11 cellular contexts compared by ENCODE assay signal in the genomic region with DNA sequence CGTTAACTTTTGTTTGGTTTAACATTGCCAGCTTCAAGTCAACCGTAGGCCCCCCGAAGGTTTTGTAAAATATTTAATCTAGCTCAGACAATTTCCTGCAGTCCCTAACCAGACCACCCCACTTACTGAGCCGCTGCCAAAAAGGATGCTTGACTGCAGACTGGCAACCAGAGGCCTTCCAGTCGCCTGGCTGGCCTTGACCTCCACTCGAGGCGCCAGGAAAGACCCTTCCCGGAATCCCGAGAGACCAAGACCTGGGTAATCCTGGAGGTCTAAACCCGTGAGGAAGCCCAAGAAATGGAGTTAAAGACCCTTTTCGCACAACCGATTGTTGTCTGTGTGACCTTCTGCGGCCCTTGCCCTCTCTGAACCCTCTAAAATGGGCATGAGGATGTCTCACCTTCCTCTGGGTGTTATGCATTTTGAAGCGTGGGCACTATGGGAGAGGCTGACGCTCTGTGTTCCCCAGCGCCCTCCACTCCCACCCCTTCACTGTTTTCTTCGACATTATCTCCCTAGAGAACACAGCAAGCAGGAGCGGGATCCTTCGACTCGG.
A peak's percentile ranks its signal among the peaks of the same experiment; 100 is the strongest.
DNase-seq lines count a peak whose midpoint lies in the region; TF ChIP-seq lines count a peak whose summit lies in the region.
"Had no signal": no experiment of that assay in that cellular context is flagged by ENCODE, and none has a peak within 500 bp of the region (broad histone marks: within the 10 kb centered on the region; RNA-seq: fewer than 3 reads in every experiment).

No MANE protein-coding gene starts in this region.

- CTCF ChIA-PET in GM10248 (lab: Yijun Ruan, JAX): no interaction called here

- H3K36me3 Mint-ChIP-seq in activated CD4-positive, alpha-beta T cell treated with anti-CD3 and anti-CD28 coated beads, Interleukin-2, amount 10 ng/mL, durations not matched to agents 24 days and 14 days (ENCODE audit: low read depth): no peaks in the 10 kb centered on the region
- H3K36me3 Mint-ChIP-seq in activated T-helper 2 cell treated with anti-CD3 and anti-CD28 coated beads, Interferon-gamma antibody, Interleukin-2, Interleukin-4, amounts not matched to agents 10 μg/mL and 5 μg/mL and 100 μg/mL, durations not matched to agents 14 hours and 24 hours and 36 hours (ENCODE audit: low read depth): peaks cover 2% of the 10 kb centered on the region
- H3K36me3 Mint-ChIP-seq in mesothelial cell of epicardium: no peaks in the 10 kb centered on the region
- H3K36me3 Mint-ChIP-seq: activated naive CD8-positive, alpha-beta T cell treated with anti-CD3 and anti-CD28 coated beads, Interleukin-2, amount 10 ng/mL, durations not matched to agents 7 days and 5 days had no signal

- peak overlapping the region; percentile 9 for H3K27ac ChIP-seq in temporal lobe (ENCODE audit: low read depth, low read length)

- H3K27ac Mint-ChIP-seq in activated CD4-positive, alpha-beta T cell treated with anti-CD3 and anti-CD28 coated beads, Interleukin-2, amount 10 ng/mL, durations not matched to agents 24 days and 14 days: peak overlapping the region; percentile 64
- no peak overlapping the region for H3K27ac Mint-ChIP-seq in activated T-helper 2 cell treated with anti-CD3 and anti-CD28 coated beads, Interferon-gamma antibody, Interleukin-2, Interleukin-4, amounts not matched to agents 10 μg/mL and 5 μg/mL and 100 μg/mL, durations not matched to agents 14 hours and 24 hours and 36 hours
- H3K27ac Mint-ChIP-seq in mesothelial cell of epicardium: peak overlapping the region; percentile 82
- H3K27ac Mint-ChIP-seq: activated naive CD8-positive, alpha-beta T cell treated with anti-CD3 and anti-CD28 coated beads, Interleukin-2, amount 10 ng/mL, durations not matched to agents 7 days and 5 days; effector memory CD8-positive, alpha-beta T cell had no signal

- peaks cover 22% of the 10 kb centered on the region for H3K27me3 Mint-ChIP-seq in activated CD4-positive, alpha-beta T cell treated with anti-CD3 and anti-CD28 coated beads, Interleukin-2, amount 10 ng/mL, durations not matched to agents 24 days and 14 days
- peaks cover 21% of the 10 kb centered on the region for H3K27me3 Mint-ChIP-seq in activated T-helper 2 cell treated with anti-CD3 and anti-CD28 coated beads, Interferon-gamma antibody, Interleukin-2, Interleukin-4, amounts not matched to agents 10 μg/mL and 5 μg/mL and 100 μg/mL, durations not matched to agents 14 hours and 24 hours and 36 hours (ENCODE audit: low read depth)
- H3K27me3 Mint-ChIP-seq in mesothelial cell of epicardium (ENCODE audit: low read depth): peaks cover 30% of the 10 kb centered on the region

- POLR2A ChIA-PET in GM10248 (lab: Yijun Ruan, JAX): no interaction called here

- no peak for TF ChIP-seq POLR2A in erythroblast (IDR thresholded peaks at IDR 0.05; ENCODE audit: low read length)

- peaks cover 21% of the 10 kb centered on the region for H3K4me1 Mint-ChIP-seq in activated CD4-positive, alpha-beta T cell treated with anti-CD3 and anti-CD28 coated beads, Interleukin-2, amount 10 ng/mL, durations not matched to agents 24 days and 14 days
- H3K4me1 Mint-ChIP-seq in activated T-helper 2 cell treated with anti-CD3 and anti-CD28 coated beads, Interferon-gamma antibody, Interleukin-2, Interleukin-4, amounts not matched to agents 10 μg/mL and 5 μg/mL and 100 μg/mL, durations not matched to agents 14 hours and 24 hours and 36 hours (ENCODE audit: low read depth): peaks cover 22% of the 10 kb centered on the region
- H3K4me1 Mint-ChIP-seq in mesothelial cell of epicardium: peaks cover 40% of the 10 kb centered on the region

- TF ChIP-seq CTCF in mesothelial cell of epicardium (IDR thresholded peaks at IDR 0.05; ENCODE audit: unreplicated experiment) (no peak), GM10248 (IDR thresholded peaks at IDR 0.05; ENCODE audit: control extremely low read depth, extremely low read depth, low read depth, missing control alignments) (no peak)

- no peak for DNase-seq in activated CD4-positive, alpha-beta T cell treated with anti-CD3 and anti-CD28 coated beads, Interleukin-2, amount 10 ng/mL, durations not matched to agents 24 days and 14 days
- no peak for DNase-seq in activated CD4-positive, alpha-beta T cell treated with anti-CD3 and anti-CD28 coated beads for 4 hours
- no peak for DNase-seq in activated T-helper 2 cell treated with anti-CD3 and anti-CD28 coated beads, Interferon-gamma antibody, Interleukin-2, Interleukin-4, amounts not matched to agents 10 μg/mL and 5 μg/mL and 100 μg/mL, durations not matched to agents 14 hours and 24 hours and 36 hours (ENCODE audit: low spot score)
- no peak for DNase-seq in mesothelial cell of epicardium (ENCODE audit: low spot score in 2 of 2, unreplicated experiment in 2 of 2)
- no peak for DNase-seq in erythroblast (lab: John Stamatoyannopoulos, UW)
- no peak for DNase-seq in GM10248 (ENCODE audit: extremely low spot score)
- no peak for DNase-seq in NCI-H2081 (lab: John Stamatoyannopoulos, UW)
- DNase-seq: effector memory CD8-positive, alpha-beta T cell; NCI-H1694 treated with DMSO at 0.1 percent for 48 hours had no signal

- H3K9me3 Mint-ChIP-seq in activated CD4-positive, alpha-beta T cell treated with anti-CD3 and anti-CD28 coated beads, Interleukin-2, amount 10 ng/mL, durations not matched to agents 24 days and 14 days: no peaks in the 10 kb centered on the region
- H3K9me3 Mint-ChIP-seq in activated T-helper 2 cell treated with anti-CD3 and anti-CD28 coated beads, Interferon-gamma antibody, Interleukin-2, Interleukin-4, amounts not matched to agents 10 μg/mL and 5 μg/mL and 100 μg/mL, durations not matched to agents 14 hours and 24 hours and 36 hours: peaks cover 3% of the 10 kb centered on the region
- H3K9me3 Mint-ChIP-seq in mesothelial cell of epicardium: peaks cover 13% of the 10 kb centered on the region
- H3K9me3 Mint-ChIP-seq: activated naive CD8-positive, alpha-beta T cell treated with anti-CD3 and anti-CD28 coated beads, Interleukin-2, amount 10 ng/mL, durations not matched to agents 7 days and 5 days had no signal

- H3K4me3 Mint-ChIP-seq in activated CD4-positive, alpha-beta T cell treated with anti-CD3 and anti-CD28 coated beads, Interleukin-2, amount 10 ng/mL, durations not matched to agents 24 days and 14 days: no peak overlapping the region
- H3K4me3 Mint-ChIP-seq in activated T-helper 2 cell treated with anti-CD3 and anti-CD28 coated beads, Interferon-gamma antibody, Interleukin-2, Interleukin-4, amounts not matched to agents 10 μg/mL and 5 μg/mL and 100 μg/mL, durations not matched to agents 14 hours and 24 hours and 36 hours (ENCODE audit: low read depth): peak overlapping the region; percentile 37
- peak overlapping the region; percentile 49 for H3K4me3 Mint-ChIP-seq in mesothelial cell of epicardium

- intact Hi-C loops in activated CD4-positive, alpha-beta T cell treated with anti-CD3 and anti-CD28 coated beads, Interleukin-2, amount 10 ng/mL, durations not matched to agents 24 days and 14 days (cut with micrococcal nuclease): loop anchor here (2.0 to 10.0 kb wide), 5 partner anchors 53 to 239 kb away; no protein-coding TSS in a partner anchor
- intact Hi-C loops in activated T-helper 2 cell treated with anti-CD3 and anti-CD28 coated beads, Interferon-gamma antibody, Interleukin-2, Interleukin-4, amounts not matched to agents 10 μg/mL and 5 μg/mL and 100 μg/mL, durations not matched to agents 14 hours and 24 hours and 36 hours (cut with micrococcal nuclease): loop anchor here (2.0 to 10.0 kb wide), 8 partner anchors 53 to 463 kb away; a partner anchor contains a TSS
